18 cellular contexts compared by ENCODE assay signal in the genomic region with DNA sequence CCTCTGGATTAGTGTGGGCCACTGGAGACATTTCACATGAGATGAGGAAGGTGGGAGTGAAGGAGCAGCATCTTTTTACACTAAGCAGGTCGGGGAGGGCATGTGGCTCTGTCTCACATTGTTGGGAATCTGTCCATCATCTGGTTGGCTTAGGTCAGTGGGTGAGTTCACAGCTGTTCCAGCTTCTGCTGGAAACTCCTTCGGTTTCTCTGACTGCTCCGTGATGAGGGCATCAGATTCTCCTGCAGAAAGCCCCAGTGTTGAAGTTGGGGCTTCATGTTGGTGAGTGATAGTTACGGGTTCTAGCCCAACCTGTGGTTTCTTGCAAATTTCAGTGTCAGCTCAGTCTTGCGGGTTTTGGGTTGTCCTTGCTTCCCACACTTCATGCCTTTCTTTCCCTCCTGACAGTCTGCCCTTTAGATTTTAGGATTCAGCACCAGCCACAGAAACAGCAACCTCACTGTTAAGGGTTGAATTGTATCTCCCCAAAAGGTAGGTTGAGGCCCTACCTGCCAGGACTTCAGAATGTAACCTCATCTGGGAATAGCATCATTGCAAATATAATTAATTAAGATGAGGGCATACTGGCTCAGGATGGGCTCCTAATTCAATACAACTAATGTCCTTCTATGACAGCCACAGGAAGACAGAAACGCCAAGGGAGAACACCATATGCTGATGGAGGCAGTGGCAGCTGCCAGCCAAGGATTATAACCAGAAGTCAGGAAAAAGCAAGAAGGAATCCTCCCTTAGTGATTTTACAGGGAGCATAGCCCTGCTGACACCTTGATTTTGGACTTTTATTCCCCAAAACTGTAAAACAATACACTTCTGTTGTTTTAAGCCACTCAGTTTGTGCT. TPM values are rescaled to one million over a fixed set of nuclear protein-coding genes. Genes with fewer than 3 reads are reported as not detected.
"Had no signal": no experiment of that assay in that cellular context is flagged by ENCODE, and none has a peak within 500 bp of the region (broad histone marks: within the 10 kb centered on the region; RNA-seq: fewer than 3 reads in every experiment).

No MANE protein-coding gene starts in this region.

- H3K27me3 Mint-ChIP-seq: activated naive CD8-positive, alpha-beta T cell treated with anti-CD3 and anti-CD28 coated beads, Interleukin-2, amount 10 ng/mL, durations not matched to agents 7 days and 5 days; activated T-cell treated with anti-CD3 and anti-CD28 coated beads, Interleukin-2, amount 50 U/mL, for 24 hours; T-helper 17 cell had no signal

- H3K36me3 ChIP-seq: ascending aorta, colonic mucosa, gastroesophageal sphincter, ovary, thoracic aorta had no signal

- ATAC-seq: gastroesophageal sphincter; left ventricle myocardium superior; stimulated activated naive CD8-positive, alpha-beta T cell treated with anti-CD3 and anti-CD28 coated beads, Interleukin-15, amount 100 ng/mL, for 72 hours; T-helper 17 cell had no signal

- H3K36me3 Mint-ChIP-seq: activated naive CD8-positive, alpha-beta T cell treated with anti-CD3 and anti-CD28 coated beads, Interleukin-2, amount 10 ng/mL, durations not matched to agents 7 days and 5 days had no signal

- H3K9me3 ChIP-seq: ascending aorta, colonic mucosa, gastroesophageal sphincter, ovary, thoracic aorta had no signal

- H3K27me3 ChIP-seq: ascending aorta, colonic mucosa, ovary had no signal

- H3K4me3 Mint-ChIP-seq: activated naive CD8-positive, alpha-beta T cell treated with anti-CD3 and anti-CD28 coated beads, Interleukin-2, amount 10 ng/mL, durations not matched to agents 7 days and 5 days; activated T-cell treated with anti-CD3 and anti-CD28 coated beads, Interleukin-2, amount 50 U/mL, for 24 hours; stimulated activated naive CD8-positive, alpha-beta T cell treated with anti-CD3 and anti-CD28 coated beads, Interleukin-15, amount 100 ng/mL, for 72 hours; T-helper 17 cell had no signal

- H3K27ac Mint-ChIP-seq: activated naive CD8-positive, alpha-beta T cell treated with anti-CD3 and anti-CD28 coated beads, Interleukin-2, amount 10 ng/mL, durations not matched to agents 7 days and 5 days; activated T-cell treated with anti-CD3 and anti-CD28 coated beads, Interleukin-2, amount 50 U/mL, for 24 hours; stimulated activated naive CD8-positive, alpha-beta T cell treated with anti-CD3 and anti-CD28 coated beads, Interleukin-15, amount 100 ng/mL, for 72 hours; T-helper 17 cell had no signal

- H3K9me3 Mint-ChIP-seq: activated naive CD8-positive, alpha-beta T cell treated with anti-CD3 and anti-CD28 coated beads, Interleukin-2, amount 10 ng/mL, durations not matched to agents 7 days and 5 days; activated T-cell treated with anti-CD3 and anti-CD28 coated beads, Interleukin-2, amount 50 U/mL, for 24 hours had no signal

- H3K4me3 ChIP-seq: ascending aorta, colonic mucosa, gastroesophageal sphincter, ovary, thoracic aorta had no signal

- DNase-seq: activated CD4-positive, alpha-beta T cell treated with anti-CD3 and anti-CD28 coated beads, Interleukin-2, amount 50 U/mL, for 4 hours; activated CD4-positive, CD25-positive, alpha-beta regulatory T cell; activated effector memory CD4-positive, alpha-beta T cell treated with anti-CD3 and anti-CD28 coated beads, Interleukin-2, amount 50 U/mL, for 16 hours; activated naive CD8-positive, alpha-beta T cell treated with anti-CD3 and anti-CD28 coated beads, Interleukin-2, amount 10 ng/mL, durations not matched to agents 7 days and 5 days; activated T-cell treated with anti-CD3 and anti-CD28 coated beads, Interleukin-2, amount 50 U/mL, for 24 hours; colonic mucosa; effector CD8-positive, alpha-beta T cell; left ventricle myocardium superior; mesenchymal stem cell; ovary; stimulated activated CD4-positive, alpha-beta T cell treated with anti-CD3 and anti-CD28 coated beads, Interleukin-15, amount 100 ng/mL, for 24 hours; stimulated activated CD4-positive, alpha-beta T cell treated with anti-CD3 and anti-CD28 coated beads, Interleukin-4, amount 100 ng/mL, for 24 hours; stimulated activated naive CD8-positive, alpha-beta T cell treated with anti-CD3 and anti-CD28 coated beads, Interleukin-15, amount 100 ng/mL, for 72 hours; T-helper 17 cell had no signal

- H3K27ac ChIP-seq: ascending aorta, colonic mucosa, gastroesophageal sphincter, ovary had no signal

- H3K4me1 ChIP-seq: colonic mucosa had no signal

RNA-seq across cellular contexts. Expression of a gene that starts 7.6 kb away (rescaled TPM):
- polyA plus RNA-seq: neural cell had no signal
